ENCODE assay signal across 1 cellular context in the genomic region with DNA sequence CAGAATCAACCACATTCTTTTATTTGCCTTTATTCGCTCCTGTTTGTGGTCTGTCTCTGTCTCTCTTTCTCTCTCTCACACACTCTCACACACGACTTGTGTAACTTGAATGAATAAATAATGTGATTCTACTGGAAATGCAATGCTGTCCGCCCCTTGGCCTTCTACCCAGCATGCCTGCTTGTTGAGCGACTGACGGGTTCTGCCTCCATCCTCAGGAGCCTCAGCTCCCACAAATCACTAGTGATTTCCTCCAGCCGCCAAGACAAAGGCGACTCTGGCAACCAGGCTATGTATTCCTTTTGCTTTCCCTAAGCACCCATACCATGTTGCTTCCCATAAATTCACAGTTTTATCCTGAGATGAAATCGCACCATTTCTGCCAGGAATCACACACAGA.
TF ChIP-seq lines count a peak whose summit lies in the region.

No MANE protein-coding gene starts in this region.

TF ChIP-seq in K562, 482 proteins besides CTCF, POLR2A, EP300 and RAD21:
- TF ChIP-seq RBM15 (IDR thresholded peaks at IDR 0.05; ENCODE audit: insufficient read depth, low read length) (no peak), ZNF77 (CRISPR knock-in tag; IDR thresholded peaks at IDR 0.05) (no peak), FIP1L1 (IDR thresholded peaks at IDR 0.05; ENCODE audit: low read depth, low read length, poor library complexity, severe bottlenecking) (no peak), DNMT1 (IDR thresholded peaks at IDR 0.05) (no peak), KDM5B (IDR thresholded peaks at IDR 0.05; ENCODE audit: insufficient replicate concordance, low read depth, low read length) (no peak), SMARCB1 (IDR thresholded peaks at IDR 0.05; ENCODE audit: insufficient read length, low read depth) (no peak), ARID2 (IDR thresholded peaks at IDR 0.05) (no peak), BHLHE40 (IDR thresholded peaks at IDR 0.05; ENCODE audit: low read length) (no peak), CBFA2T3 (IDR thresholded peaks at IDR 0.05) (no peak), SAP30 (IDR thresholded peaks at IDR 0.05; ENCODE audit: borderline replicate concordance, insufficient read depth, low read depth, low read length, poor library complexity, severe bottlenecking) (no peak), LCOR (CRISPR knock-in tag; IDR thresholded peaks at IDR 0.05) (no peak), SMARCE1 (IDR thresholded peaks at IDR 0.05) (no peak)
- TF ChIP-seq, protein P1, sequence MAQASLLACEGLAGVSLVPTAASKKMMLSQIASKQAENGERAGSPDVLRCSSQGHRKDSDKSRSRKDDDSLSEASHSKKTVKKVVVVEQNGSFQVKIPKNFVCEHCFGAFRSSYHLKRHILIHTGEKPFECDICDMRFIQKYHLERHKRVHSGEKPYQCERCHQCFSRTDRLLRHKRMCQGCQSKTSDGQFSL (CRISPR knock-in tag; IDR thresholded peaks at IDR 0.05) = no peak
- TF ChIP-seq, protein P1 (tag; IDR thresholded peaks at IDR 0.05) = no peak
- TF ChIP-seq, protein P2, sequence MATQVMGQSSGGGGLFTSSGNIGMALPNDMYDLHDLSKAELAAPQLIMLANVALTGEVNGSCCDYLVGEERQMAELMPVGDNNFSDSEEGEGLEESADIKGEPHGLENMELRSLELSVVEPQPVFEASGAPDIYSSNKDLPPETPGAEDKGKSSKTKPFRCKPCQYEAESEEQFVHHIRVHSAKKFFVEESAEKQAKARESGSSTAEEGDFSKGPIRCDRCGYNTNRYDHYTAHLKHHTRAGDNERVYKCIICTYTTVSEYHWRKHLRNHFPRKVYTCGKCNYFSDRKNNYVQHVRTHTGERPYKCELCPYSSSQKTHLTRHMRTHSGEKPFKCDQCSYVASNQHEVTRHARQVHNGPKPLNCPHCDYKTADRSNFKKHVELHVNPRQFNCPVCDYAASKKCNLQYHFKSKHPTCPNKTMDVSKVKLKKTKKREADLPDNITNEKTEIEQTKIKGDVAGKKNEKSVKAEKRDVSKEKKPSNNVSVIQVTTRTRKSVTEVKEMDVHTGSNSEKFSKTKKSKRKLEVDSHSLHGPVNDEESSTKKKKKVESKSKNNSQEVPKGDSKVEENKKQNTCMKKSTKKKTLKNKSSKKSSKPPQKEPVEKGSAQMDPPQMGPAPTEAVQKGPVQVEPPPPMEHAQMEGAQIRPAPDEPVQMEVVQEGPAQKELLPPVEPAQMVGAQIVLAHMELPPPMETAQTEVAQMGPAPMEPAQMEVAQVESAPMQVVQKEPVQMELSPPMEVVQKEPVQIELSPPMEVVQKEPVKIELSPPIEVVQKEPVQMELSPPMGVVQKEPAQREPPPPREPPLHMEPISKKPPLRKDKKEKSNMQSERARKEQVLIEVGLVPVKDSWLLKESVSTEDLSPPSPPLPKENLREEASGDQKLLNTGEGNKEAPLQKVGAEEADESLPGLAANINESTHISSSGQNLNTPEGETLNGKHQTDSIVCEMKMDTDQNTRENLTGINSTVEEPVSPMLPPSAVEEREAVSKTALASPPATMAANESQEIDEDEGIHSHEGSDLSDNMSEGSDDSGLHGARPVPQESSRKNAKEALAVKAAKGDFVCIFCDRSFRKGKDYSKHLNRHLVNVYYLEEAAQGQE (CRISPR knock-in tag; IDR thresholded peaks at IDR 0.05; ENCODE audit: low read depth) = no peak
- TF ChIP-seq, protein P3, sequence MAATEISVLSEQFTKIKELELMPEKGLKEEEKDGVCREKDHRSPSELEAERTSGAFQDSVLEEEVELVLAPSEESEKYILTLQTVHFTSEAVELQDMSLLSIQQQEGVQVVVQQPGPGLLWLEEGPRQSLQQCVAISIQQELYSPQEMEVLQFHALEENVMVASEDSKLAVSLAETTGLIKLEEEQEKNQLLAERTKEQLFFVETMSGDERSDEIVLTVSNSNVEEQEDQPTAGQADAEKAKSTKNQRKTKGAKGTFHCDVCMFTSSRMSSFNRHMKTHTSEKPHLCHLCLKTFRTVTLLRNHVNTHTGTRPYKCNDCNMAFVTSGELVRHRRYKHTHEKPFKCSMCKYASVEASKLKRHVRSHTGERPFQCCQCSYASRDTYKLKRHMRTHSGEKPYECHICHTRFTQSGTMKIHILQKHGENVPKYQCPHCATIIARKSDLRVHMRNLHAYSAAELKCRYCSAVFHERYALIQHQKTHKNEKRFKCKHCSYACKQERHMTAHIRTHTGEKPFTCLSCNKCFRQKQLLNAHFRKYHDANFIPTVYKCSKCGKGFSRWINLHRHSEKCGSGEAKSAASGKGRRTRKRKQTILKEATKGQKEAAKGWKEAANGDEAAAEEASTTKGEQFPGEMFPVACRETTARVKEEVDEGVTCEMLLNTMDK (IDR thresholded peaks at IDR 0.05; ENCODE audit: borderline replicate concordance, insufficient read depth, low read depth, low read length, poor library complexity, severe bottlenecking) = no peak
- TF ChIP-seq, protein P4, sequence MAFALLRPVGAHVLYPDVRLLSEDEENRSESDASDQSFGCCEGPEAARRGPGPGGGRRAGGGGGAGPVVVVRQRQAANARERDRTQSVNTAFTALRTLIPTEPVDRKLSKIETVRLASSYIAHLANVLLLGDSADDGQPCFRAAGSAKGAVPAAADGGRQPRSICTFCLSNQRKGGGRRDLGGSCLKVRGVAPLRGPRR (CRISPR knock-in tag; IDR thresholded peaks at IDR 0.05) = no peak
- TF ChIP-seq, protein P5, sequence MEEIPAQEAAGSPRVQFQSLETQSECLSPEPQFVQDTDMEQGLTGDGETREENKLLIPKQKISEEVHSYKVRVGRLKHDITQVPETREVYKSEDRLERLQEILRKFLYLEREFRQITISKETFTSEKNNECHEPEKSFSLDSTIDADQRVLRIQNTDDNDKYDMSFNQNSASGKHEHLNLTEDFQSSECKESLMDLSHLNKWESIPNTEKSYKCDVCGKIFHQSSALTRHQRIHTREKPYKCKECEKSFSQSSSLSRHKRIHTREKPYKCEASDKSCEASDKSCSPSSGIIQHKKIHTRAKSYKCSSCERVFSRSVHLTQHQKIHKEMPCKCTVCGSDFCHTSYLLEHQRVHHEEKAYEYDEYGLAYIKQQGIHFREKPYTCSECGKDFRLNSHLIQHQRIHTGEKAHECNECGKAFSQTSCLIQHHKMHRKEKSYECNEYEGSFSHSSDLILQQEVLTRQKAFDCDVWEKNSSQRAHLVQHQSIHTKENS (CRISPR knock-in tag; IDR thresholded peaks at IDR 0.05) = no peak
- TF ChIP-seq, protein P6, sequence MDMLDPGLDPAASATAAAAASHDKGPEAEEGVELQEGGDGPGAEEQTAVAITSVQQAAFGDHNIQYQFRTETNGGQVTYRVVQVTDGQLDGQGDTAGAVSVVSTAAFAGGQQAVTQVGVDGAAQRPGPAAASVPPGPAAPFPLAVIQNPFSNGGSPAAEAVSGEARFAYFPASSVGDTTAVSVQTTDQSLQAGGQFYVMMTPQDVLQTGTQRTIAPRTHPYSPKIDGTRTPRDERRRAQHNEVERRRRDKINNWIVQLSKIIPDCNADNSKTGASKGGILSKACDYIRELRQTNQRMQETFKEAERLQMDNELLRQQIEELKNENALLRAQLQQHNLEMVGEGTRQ (CRISPR knock-in tag; IDR thresholded peaks at IDR 0.05) = no peak
- TF ChIP-seq, protein P7, sequence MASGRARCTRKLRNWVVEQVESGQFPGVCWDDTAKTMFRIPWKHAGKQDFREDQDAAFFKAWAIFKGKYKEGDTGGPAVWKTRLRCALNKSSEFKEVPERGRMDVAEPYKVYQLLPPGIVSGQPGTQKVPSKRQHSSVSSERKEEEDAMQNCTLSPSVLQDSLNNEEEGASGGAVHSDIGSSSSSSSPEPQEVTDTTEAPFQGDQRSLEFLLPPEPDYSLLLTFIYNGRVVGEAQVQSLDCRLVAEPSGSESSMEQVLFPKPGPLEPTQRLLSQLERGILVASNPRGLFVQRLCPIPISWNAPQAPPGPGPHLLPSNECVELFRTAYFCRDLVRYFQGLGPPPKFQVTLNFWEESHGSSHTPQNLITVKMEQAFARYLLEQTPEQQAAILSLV (tag; IDR thresholded peaks at IDR 0.05) = no peak
- TF ChIP-seq, protein P8, sequence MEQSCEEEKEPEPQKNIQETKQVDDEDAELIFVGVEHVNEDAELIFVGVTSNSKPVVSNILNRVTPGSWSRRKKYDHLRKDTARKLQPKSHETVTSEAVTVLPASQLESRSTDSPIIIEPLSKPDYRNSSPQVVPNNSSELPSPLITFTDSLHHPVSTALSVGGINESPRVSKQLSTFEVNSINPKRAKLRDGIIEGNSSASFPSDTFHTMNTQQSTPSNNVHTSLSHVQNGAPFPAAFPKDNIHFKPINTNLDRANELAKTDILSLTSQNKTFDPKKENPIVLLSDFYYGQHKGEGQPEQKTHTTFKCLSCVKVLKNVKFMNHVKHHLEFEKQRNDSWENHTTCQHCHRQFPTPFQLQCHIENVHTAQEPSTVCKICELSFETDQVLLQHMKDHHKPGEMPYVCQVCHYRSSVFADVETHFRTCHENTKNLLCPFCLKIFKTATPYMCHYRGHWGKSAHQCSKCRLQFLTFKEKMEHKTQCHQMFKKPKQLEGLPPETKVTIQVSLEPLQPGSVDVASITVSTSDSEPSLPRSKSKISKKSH (CRISPR knock-in tag; IDR thresholded peaks at IDR 0.05) = no peak
TF ChIP-seq in K562: peak in this region for 0.
